Comparison of ENCODE assay signal across 8 cellular contexts in genomic region chr2:9474361-9475117, GRCh38. TPM values are rescaled to one million over a fixed set of nuclear protein-coding genes. Genes with fewer than 3 reads are reported as not detected.
DNase-seq lines count a peak whose midpoint lies in the region; ATAC-seq and TF ChIP-seq lines count a peak whose summit lies in the region.

Gene IAH1 (plus strand): TSS chr2:9474551. CDS start chr2:9474567, 16 bp downstream.

- H3K27me3 ChIP-seq in BJ (ENCODE audit: control insufficient read depth, insufficient read depth, low read length) (no peaks in the 10 kb centered on the region), Peyer's patch (no peaks in the 10 kb centered on the region), stomach smooth muscle (ENCODE audit: control insufficient read depth in 1 of 2, insufficient read depth in 2 of 2, low read length in 2 of 2) (no peaks in the 10 kb centered on the region)

- H3K27ac ChIP-seq in Peyer's patch (peak within 1 kb of the TSS; percentile 77 to 89 (median 84)), stomach smooth muscle (ENCODE audit: low read length) (peak within 1 kb of the TSS; percentile 69)

- TF ChIP-seq CTCF in BJ (IDR thresholded peaks at IDR 0.05; ENCODE audit: insufficient read depth, low read depth, low read length) (no peak), Peyer's patch (IDR thresholded peaks at IDR 0.05) (peak in 2 of 6 experiments; percentile 3 to 11), fibroblast of villous mesenchyme (IDR thresholded peaks at IDR 0.05; ENCODE audit: insufficient read depth, low read depth, low read length) (no peak), neural crest cell (conservative IDR thresholded peaks at IDR 0.05) (no peak)

- peak within 1 kb of the TSS; percentile 67 for H3K4me3 ChIP-seq in BJ (ENCODE audit: low read depth, low read length)
- peak within 1 kb of the TSS; percentile 64 to 86 (median 74) for H3K4me3 ChIP-seq in Peyer's patch
- peak within 1 kb of the TSS; percentile 77 for H3K4me3 ChIP-seq in fibroblast of villous mesenchyme (ENCODE audit: low read depth, low read length)
- H3K4me3 ChIP-seq in stomach smooth muscle (ENCODE audit: low read length in 2 of 2): peak within 1 kb of the TSS; percentile 90 to 96

- H3K4me1 Mint-ChIP-seq in neural crest cell: peaks cover 22% of the 10 kb centered on the region

- H3K9ac ChIP-seq in stomach smooth muscle (ENCODE audit: low read length in 2 of 2): peak within 1 kb of the TSS; percentile 82 to 94

- no peak within 1 kb of the TSS for H3K27ac Mint-ChIP-seq in neural crest cell (ENCODE audit: unreplicated experiment)

- H3K9me3 ChIP-seq in Peyer's patch: no peaks in the 10 kb centered on the region
- no peaks in the 10 kb centered on the region for H3K9me3 ChIP-seq in stomach smooth muscle (ENCODE audit: control insufficient read depth in 2 of 2, low read length in 2 of 2)

- peak within 1 kb of the TSS; percentile 88 for H3K4me3 Mint-ChIP-seq in neural crest cell

- CTCF ChIA-PET in BJ (lab: Yijun Ruan, JAX): interaction anchor here (0.8 to 1.3 kb wide), 2 partner anchors 10 to 310 kb away, joined by 3 to 4 read pairs; no protein-coding TSS in a partner anchor

- TF ChIP-seq POLR2A in Peyer's patch (IDR thresholded peaks at IDR 0.05): peak; percentile 53 to 60

- H3K27me3 Mint-ChIP-seq in neural crest cell (ENCODE audit: low read depth): no peaks in the 10 kb centered on the region

- POLR2A ChIA-PET in BJ (lab: Charles Lee): interaction anchor here (0.7 kb wide), 1 partner anchor 84 kb away, joined by 5 read pairs; no protein-coding TSS in a partner anchor

- H3K9me3 Mint-ChIP-seq in neural crest cell: no peaks in the 10 kb centered on the region

- H3K36me3 ChIP-seq in BJ (ENCODE audit: control insufficient read depth, insufficient read depth, low read length) (peaks cover 5% of the 10 kb centered on the region; the same call in 1 of the 2 replicates), Peyer's patch (peaks cover 0 to 17% (median 0%) of the 10 kb centered on the region in 3 donors), stomach smooth muscle (ENCODE audit: control insufficient read depth in 2 of 2, insufficient read depth in 2 of 2, low read length in 2 of 2) (peaks cover 7 to 12% of the 10 kb centered on the region in 2 donors)

- peak; percentile 83 for ATAC-seq in GM19023 (IDR thresholded peaks at IDR 0.05; ENCODE audit: unreplicated experiment)
- ATAC-seq in HG03175 (IDR thresholded peaks at IDR 0.05; ENCODE audit: unreplicated experiment): peak; percentile 76

- H3K4me1 ChIP-seq in Peyer's patch: peaks cover 0 to 16% (median 5%) of the 10 kb centered on the region in 4 donors
- H3K4me1 ChIP-seq in stomach smooth muscle (ENCODE audit: control insufficient read depth, insufficient read depth, low read length): peaks cover 25% of the 10 kb centered on the region

- no peak for DNase-seq in BJ (ENCODE audit: low read depth)
- peak; percentile 69 to 84 (median 84) for DNase-seq in Peyer's patch
- peak; percentile 75 for DNase-seq in activated effector memory CD4-positive, alpha-beta T cell treated with Interleukin-2 at 50 U/mL for 16 hours
- DNase-seq in fibroblast of villous mesenchyme (ENCODE audit: low read depth): peak; percentile 35
- DNase-seq in neural crest cell (ENCODE audit: low read depth, low spot score): peak; percentile 37

- peaks cover 18% of the 10 kb centered on the region for H3K36me3 Mint-ChIP-seq in neural crest cell (ENCODE audit: low read depth)

RNA-seq across cellular contexts. Expression of gene IAH1, which starts in this region (rescaled TPM):
- 92.2 and 120 TPM in 2 replicates for polyA plus RNA-seq in BJ (2011; rRNA removed)
- polyA minus RNA-seq in BJ (2011; rRNA and poly(A)+ RNA removed): 23.6 and 27.1 TPM in 2 replicates
- total RNA-seq in Peyer's patch (10 to 100 TPM; 39.2 to 59.4 (median 43.5) TPM), fibroblast of villous mesenchyme (66.9 and 70.9 TPM in 2 replicates), neural crest cell (38.6 and 42.7 TPM in 2 replicates)
